1 cellular context compared by ENCODE assay signal in the genomic region with DNA sequence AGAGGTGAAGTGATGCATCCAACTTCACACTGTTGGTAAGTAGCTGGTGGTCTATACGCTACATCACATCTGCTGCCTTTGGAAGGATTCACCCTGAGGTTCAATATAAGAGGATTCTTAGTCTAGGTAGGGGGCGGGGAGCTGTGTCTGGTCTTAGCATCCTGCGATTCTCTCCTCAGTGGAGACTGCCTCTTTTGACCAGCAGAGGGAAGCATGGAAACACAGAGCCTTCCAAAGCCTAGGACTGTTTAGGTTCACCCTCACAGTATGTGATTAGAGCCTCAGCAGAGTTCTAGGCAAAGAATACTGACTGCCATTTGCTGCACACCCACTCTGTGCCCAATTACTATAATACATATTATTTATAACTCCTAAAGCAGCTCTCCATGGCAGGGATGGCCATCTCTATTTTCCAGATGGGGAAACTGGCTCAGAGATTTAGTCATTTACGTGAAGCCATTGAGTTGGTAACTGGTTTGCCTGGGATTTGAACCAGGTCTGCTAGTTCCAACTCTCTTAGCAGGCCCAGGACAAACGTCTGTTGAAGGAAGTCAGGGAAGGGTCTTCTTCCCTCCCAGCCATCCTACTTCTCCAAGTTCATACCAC.
TF ChIP-seq lines count a peak whose summit lies in the region.

No MANE protein-coding gene starts in this region.

TF ChIP-seq in IMR-90, 13 proteins besides CTCF, POLR2A, EP300 and RAD21:
- TF ChIP-seq BHLHE40 (IDR thresholded peaks at IDR 0.05; ENCODE audit: low read depth, low read length): no peak
- peak; percentile 34; the same call in 1 of the 2 replicates for TF ChIP-seq SMC3 (IDR thresholded peaks at IDR 0.05; ENCODE audit: low read depth, low read length)
- TF ChIP-seq CEBPB (IDR thresholded peaks at IDR 0.05; ENCODE audit: low read depth, low read length): no peak
